In the genomic region with DNA sequence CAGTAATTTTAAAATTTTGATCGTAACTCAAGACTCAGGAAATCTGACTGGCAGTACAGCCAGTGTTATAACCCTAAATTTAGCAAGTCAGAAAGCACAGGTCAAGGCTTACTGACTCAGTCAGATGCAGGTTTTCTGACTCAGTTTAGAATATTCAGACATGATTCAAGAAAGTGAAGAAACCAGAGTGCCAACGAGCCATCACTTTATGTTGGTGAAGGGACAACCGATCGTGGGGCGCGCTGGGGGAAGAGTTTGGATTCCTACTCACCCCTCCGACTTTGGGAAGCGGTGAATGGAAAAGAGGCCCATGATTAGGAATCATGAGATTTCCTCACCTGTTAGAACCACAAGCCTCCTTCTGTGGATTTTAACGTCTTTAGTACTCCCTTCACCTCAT, we compare ENCODE assay signal across 7 cellular contexts. TPM values are rescaled to one million over a fixed set of nuclear protein-coding genes. Genes with fewer than 3 reads are reported as not detected.
DNase-seq lines count a peak whose midpoint lies in the region; ATAC-seq, FAIRE-seq and TF ChIP-seq lines count a peak whose summit lies in the region.

No MANE protein-coding gene starts in this region.

- H3K9me3 ChIP-seq in kidney (ENCODE audit: control insufficient read depth in 1 of 2, low read length in 2 of 2) (no peaks in the 10 kb centered on the region), subcutaneous abdominal adipose tissue (ENCODE audit: control insufficient read depth in 5 of 5, low read length in 5 of 5) (no peaks in the 10 kb centered on the region)

- no peaks in the 10 kb centered on the region for H3K9me3 Mint-ChIP-seq in activated naive CD4-positive, alpha-beta T cell treated with anti-CD3 and anti-CD28 coated beads, Interleukin-2, amount 50 U/mL, for 72 hours

- H3K9ac ChIP-seq in kidney (ENCODE audit: low read length in 2 of 2) = peak overlapping the region; percentile 91 to 92
- peak overlapping the region; percentile 61 to 95 (median 93) for H3K9ac ChIP-seq in subcutaneous abdominal adipose tissue (ENCODE audit: low read length in 5 of 5)

- H3K27me3 ChIP-seq in subcutaneous abdominal adipose tissue (ENCODE audit: control insufficient read depth in 5 of 5, insufficient read depth in 4 of 5, low read length in 5 of 5) = no peaks in the 10 kb centered on the region

- intact Hi-C loops in kidney (cut with DNase I) = no loop called here

- ATAC-seq in activated naive CD4-positive, alpha-beta T cell treated with anti-CD3 and anti-CD28 coated beads, Interleukin-2, amount 50 U/mL, for 72 hours = peak; percentile 38 to 49

- DNase-seq in Jurkat, Clone E6-1 (ENCODE audit: low read depth, low spot score) = no peak
- peak in 1 of 2 donors; percentile 30 for DNase-seq in activated naive CD4-positive, alpha-beta T cell treated with anti-CD3 and anti-CD28 coated beads, Interleukin-2, amount 50 U/mL, for 72 hours (ENCODE audit: low spot score in 2 of 2)
- DNase-seq in kidney = no peak
- DNase-seq in amniotic stem cell (lab: John Stamatoyannopoulos, UW) = no peak
- no peak for DNase-seq in NCI-H345 (lab: John Stamatoyannopoulos, UW)
- no peak for DNase-seq in superior temporal gyrus (ENCODE audit: extremely low spot score)

- FAIRE-seq in kidney (lab: Jason Lieb, UNC) = no peak

- H3K27ac Mint-ChIP-seq in activated naive CD4-positive, alpha-beta T cell treated with anti-CD3 and anti-CD28 coated beads, Interleukin-2, amount 50 U/mL, for 72 hours = peak overlapping the region; percentile 93 to 94

- H3K27ac ChIP-seq in kidney (ENCODE audit: low read depth in 2 of 2, low read length in 2 of 2) (peak overlapping the region; percentile 88 to 95), subcutaneous abdominal adipose tissue (ENCODE audit: low read depth, low read length) (peak overlapping the region; percentile 91)

- peaks cover 17 to 38% of the 10 kb centered on the region in 2 donors for H3K36me3 Mint-ChIP-seq in activated naive CD4-positive, alpha-beta T cell treated with anti-CD3 and anti-CD28 coated beads, Interleukin-2, amount 50 U/mL, for 72 hours

- H3K36me3 ChIP-seq in kidney (ENCODE audit: control insufficient read depth in 1 of 2, insufficient read depth in 2 of 2, low read length in 2 of 2) (no peaks in the 10 kb centered on the region), subcutaneous abdominal adipose tissue (ENCODE audit: control insufficient read depth in 5 of 5, insufficient read depth in 5 of 5, low read length in 5 of 5) (peaks cover 0 to 1% (median 0%) of the 10 kb centered on the region in 5 donors)

- H3K4me3 ChIP-seq in Jurkat, Clone E6-1 (ENCODE audit: low read length) = peak overlapping the region; percentile 57
- H3K4me3 ChIP-seq in kidney (ENCODE audit: low read length in 2 of 2) (peak overlapping the region; percentile 82 to 85), subcutaneous abdominal adipose tissue (ENCODE audit: low read depth in 1 of 5, low read length in 5 of 5) (peak overlapping the region; percentile 76 to 94 (median 89))

- TF ChIP-seq CTCF in kidney (IDR thresholded peaks at IDR 0.05; ENCODE audit: borderline replicate concordance, extremely low read depth, insufficient read depth) = no peak

- H3K4me1 ChIP-seq in kidney (ENCODE audit: control insufficient read depth in 1 of 2, insufficient read depth in 1 of 2, low read depth in 1 of 2, low read length in 2 of 2) (peaks cover 9 to 12% of the 10 kb centered on the region in 2 donors), subcutaneous abdominal adipose tissue (ENCODE audit: control insufficient read depth in 5 of 5, insufficient read depth in 5 of 5, low read length in 5 of 5) (peaks cover 5 to 68% (median 48%) of the 10 kb centered on the region in 5 donors)

RNA-seq across cellular contexts. Expression of gene RNF149, which starts 1.0 kb away (rescaled TPM):
- 28.8 TPM for polyA plus RNA-seq in Jurkat, Clone E6-1 (2012; ENCODE audit: insufficient read depth, insufficient read length)
- 10 to 100 TPM; 46.8 to 54.1 TPM for total RNA-seq in activated naive CD4-positive, alpha-beta T cell treated with anti-CD3 and anti-CD28 coated beads, Interleukin-2, amount 50 U/mL, for 72 hours
- total RNA-seq in kidney = 75.8 TPM
- 30.1 TPM for polyA plus RNA-seq in kidney (ENCODE audit: insufficient read depth, low read depth, low replicate concordance)

RNA-seq across cellular contexts. Expression of gene CNOT11, which starts 54.8 kb away (rescaled TPM):
- 57.0 TPM for polyA plus RNA-seq in Jurkat, Clone E6-1 (2012; ENCODE audit: insufficient read depth, insufficient read length)
- total RNA-seq in activated naive CD4-positive, alpha-beta T cell treated with anti-CD3 and anti-CD28 coated beads, Interleukin-2, amount 50 U/mL, for 72 hours = 10 to 100 TPM; 46.1 to 56.4 TPM
- total RNA-seq in kidney = 45.7 TPM
- polyA plus RNA-seq in kidney (ENCODE audit: insufficient read depth, low read depth, low replicate concordance) = 28.4 TPM
